Comparison of ENCODE assay signal across 16 cellular contexts in genomic region chr19:18396471-18397241, GRCh38. TPM values are rescaled to one million over a fixed set of nuclear protein-coding genes. Genes with fewer than 3 reads are reported as not detected.
DNase-seq lines count a peak whose midpoint lies in the region; ATAC-seq and TF ChIP-seq lines count a peak whose summit lies in the region.
"Had no signal": no experiment of that assay in that cellular context is flagged by ENCODE, and none has a peak within 500 bp of the region (broad histone marks: within the 10 kb centered on the region; RNA-seq: fewer than 3 reads in every experiment).

No MANE protein-coding gene starts in this region.

- no peaks in the 10 kb centered on the region for H3K36me3 ChIP-seq in colonic mucosa
- H3K36me3 ChIP-seq in testis (ENCODE audit: low read depth, missing control alignments): no peaks in the 10 kb centered on the region

- 9 to 17% methylated on average over 18 to 37 of the region's 37 CpGs for WGBS in testis, 2 donors

- TF ChIP-seq CTCF in colonic mucosa (IDR thresholded peaks at IDR 0.05): no peak
- no peak for TF ChIP-seq CTCF in testis (IDR thresholded peaks at IDR 0.05)

- H3K4me3 ChIP-seq in colonic mucosa: peak overlapping the region; percentile 33
- peak overlapping the region; percentile 81 for H3K4me3 ChIP-seq in mononuclear cell (ENCODE audit: low read length)
- H3K4me3 ChIP-seq in testis: peak overlapping the region; percentile 31 to 42

- no peak for DNase-seq in activated naive CD8-positive, alpha-beta T cell treated with anti-CD3 and anti-CD28 coated beads, Interleukin-2, amount 10 ng/mL, durations not matched to agents 7 days and 5 days
- DNase-seq in activated naive CD8-positive, alpha-beta T cell treated with anti-CD3 and anti-CD28 coated beads, Interleukin-2, amount 50 U/mL, for 24 hours: no peak
- DNase-seq in colonic mucosa (no peak), testis (peak; percentile 72), iPS-NIHi11 (ENCODE audit: low spot score) (no peak), GM19240 (ENCODE audit: insufficient read length, low spot score) (no peak), hypothalamus (lab: John Stamatoyannopoulos, UW) (no peak)
- DNase-seq: activated T-cell treated with anti-CD3 and anti-CD28 coated beads for 4 hours; CD8-positive, alpha-beta T cell; NCI-H1417 treated with DMSO at 0.1 percent for 48 hours; NCI-H226; stimulated activated naive CD4-positive, alpha-beta T cell had no signal

- H3K4me3 Mint-ChIP-seq in activated naive CD8-positive, alpha-beta T cell treated with anti-CD3 and anti-CD28 coated beads, Interleukin-2, amount 10 ng/mL, durations not matched to agents 7 days and 5 days: peak overlapping the region; percentile 44
- H3K4me3 Mint-ChIP-seq in activated naive CD8-positive, alpha-beta T cell treated with anti-CD3 and anti-CD28 coated beads, Interleukin-2, amount 50 U/mL, for 24 hours: no peak overlapping the region
- H3K4me3 Mint-ChIP-seq: CD8-positive, alpha-beta T cell had no signal

- no peaks in the 10 kb centered on the region for H3K9me3 Mint-ChIP-seq in activated naive CD8-positive, alpha-beta T cell treated with anti-CD3 and anti-CD28 coated beads, Interleukin-2, amount 10 ng/mL, durations not matched to agents 7 days and 5 days
- H3K9me3 Mint-ChIP-seq in activated naive CD8-positive, alpha-beta T cell treated with anti-CD3 and anti-CD28 coated beads, Interleukin-2, amount 50 U/mL, for 24 hours: no peaks in the 10 kb centered on the region
- H3K9me3 Mint-ChIP-seq: CD8-positive, alpha-beta T cell had no signal

- no peak for TF ChIP-seq POLR2A in testis (IDR thresholded peaks at IDR 0.05)

- no peaks in the 10 kb centered on the region for H3K36me3 Mint-ChIP-seq in activated naive CD8-positive, alpha-beta T cell treated with anti-CD3 and anti-CD28 coated beads, Interleukin-2, amount 10 ng/mL, durations not matched to agents 7 days and 5 days
- H3K36me3 Mint-ChIP-seq in activated naive CD8-positive, alpha-beta T cell treated with anti-CD3 and anti-CD28 coated beads, Interleukin-2, amount 50 U/mL, for 24 hours (ENCODE audit: low read depth): no peaks in the 10 kb centered on the region
- H3K36me3 Mint-ChIP-seq: CD8-positive, alpha-beta T cell had no signal

- H3K4me1 ChIP-seq in colonic mucosa (peaks cover 6% of the 10 kb centered on the region), mononuclear cell (ENCODE audit: insufficient read depth, low read length) (peaks cover 82% of the 10 kb centered on the region), testis (peaks cover 26% of the 10 kb centered on the region)

- H3K27ac ChIP-seq in colonic mucosa (no peak overlapping the region), testis (peak overlapping the region in 1 of 2 donors; percentile 50)

- POLR2A ChIA-PET in activated naive CD8-positive, alpha-beta T cell treated with anti-CD3 and anti-CD28 coated beads, Interleukin-2, amount 10 ng/mL, durations not matched to agents 7 days and 5 days (lab: Charles Lee): no interaction called here

- no peak overlapping the region for H3K27ac Mint-ChIP-seq in activated naive CD8-positive, alpha-beta T cell treated with anti-CD3 and anti-CD28 coated beads, Interleukin-2, amount 10 ng/mL, durations not matched to agents 7 days and 5 days
- no peak overlapping the region for H3K27ac Mint-ChIP-seq in activated naive CD8-positive, alpha-beta T cell treated with anti-CD3 and anti-CD28 coated beads, Interleukin-2, amount 50 U/mL, for 24 hours
- H3K27ac Mint-ChIP-seq: CD8-positive, alpha-beta T cell had no signal

- H3K9me3 ChIP-seq in colonic mucosa (no peaks in the 10 kb centered on the region), mononuclear cell (ENCODE audit: low read depth, low read length) (no peaks in the 10 kb centered on the region), testis (no peaks in the 10 kb centered on the region)

- H3K9ac ChIP-seq in colonic mucosa (ENCODE audit: low read depth in 2 of 2, low read length in 2 of 2): peak overlapping the region; percentile 50 to 55

- H3K27me3 ChIP-seq in colonic mucosa (peaks cover 10% of the 10 kb centered on the region), mononuclear cell (ENCODE audit: insufficient read depth, low read length) (no peaks in the 10 kb centered on the region), testis (no peaks in the 10 kb centered on the region)

- intact Hi-C loops in colonic mucosa (cut with DNase I): no loop called here
- intact Hi-C loops in testis (cut with DNase I; ENCODE audit: low total_unique reads): no loop called here

- H3K4me1 Mint-ChIP-seq in activated naive CD8-positive, alpha-beta T cell treated with anti-CD3 and anti-CD28 coated beads, Interleukin-2, amount 10 ng/mL, durations not matched to agents 7 days and 5 days: peaks cover 21% of the 10 kb centered on the region
- H3K4me1 Mint-ChIP-seq in activated naive CD8-positive, alpha-beta T cell treated with anti-CD3 and anti-CD28 coated beads, Interleukin-2, amount 50 U/mL, for 24 hours: peaks cover 6% of the 10 kb centered on the region

- no peak for ATAC-seq in activated naive CD8-positive, alpha-beta T cell treated with anti-CD3 and anti-CD28 coated beads, Interleukin-2, amount 10 ng/mL, durations not matched to agents 7 days and 5 days (ENCODE audit: low read depth)
- ATAC-seq in activated naive CD8-positive, alpha-beta T cell treated with anti-CD3 and anti-CD28 coated beads, Interleukin-2, amount 50 U/mL, for 24 hours: no peak
- ATAC-seq: CD8-positive, alpha-beta T cell had no signal

- H3K27me3 Mint-ChIP-seq in activated naive CD8-positive, alpha-beta T cell treated with anti-CD3 and anti-CD28 coated beads, Interleukin-2, amount 10 ng/mL, durations not matched to agents 7 days and 5 days: peaks cover 33% of the 10 kb centered on the region
- H3K27me3 Mint-ChIP-seq in activated naive CD8-positive, alpha-beta T cell treated with anti-CD3 and anti-CD28 coated beads, Interleukin-2, amount 50 U/mL, for 24 hours: peaks cover 17% of the 10 kb centered on the region

RNA-seq across cellular contexts. Expression of gene LRRC25, which starts 0.8 kb away (rescaled TPM):
- 1 to 10 TPM; 1.2 to 1.6 TPM for total RNA-seq in activated naive CD8-positive, alpha-beta T cell treated with anti-CD3 and anti-CD28 coated beads, Interleukin-2, amount 10 ng/mL, durations not matched to agents 7 days and 5 days
- total RNA-seq in colonic mucosa: 1 to 10 TPM; 1.4 to 3.9 TPM
- 32.7 TPM for total RNA-seq in mononuclear cell
- 1 to 10 TPM; 1.6 to 4.0 TPM for total RNA-seq in testis
- polyA plus RNA-seq in testis (ENCODE audit: insufficient read depth, low read depth, low replicate concordance): 3.4 TPM
- total RNA-seq: A172; G401; T-helper 1 cell treated with Interleukin-12 subunit alpha and Interleukin-12 subunit beta and Interleukin-4 antibody, amounts not matched to agents 30 ng/mL and 1 ng/mL, for 36 hours had no signal

RNA-seq across cellular contexts. Expression of gene GDF15, which starts 10.7 kb away (rescaled TPM):
- under 1 TPM; 0.34 to 0.75 TPM for total RNA-seq in activated naive CD8-positive, alpha-beta T cell treated with anti-CD3 and anti-CD28 coated beads, Interleukin-2, amount 10 ng/mL, durations not matched to agents 7 days and 5 days
- total RNA-seq in colonic mucosa (100 to 1,000 TPM; 120 to 159 TPM), mononuclear cell (not detected), testis (1 to 10 TPM in 1 of 2 donors, under 1 TPM in 1; 0.93 to 2.5 TPM)
- 1.0 TPM for polyA plus RNA-seq in testis (ENCODE audit: insufficient read depth, low read depth, low replicate concordance)
- total RNA-seq: CD8-positive, alpha-beta T cell had no signal

RNA-seq across cellular contexts. Expression of gene SSBP4, which starts 22.5 kb away (rescaled TPM):
- 100 to 1,000 TPM; 152 to 158 TPM for total RNA-seq in activated naive CD8-positive, alpha-beta T cell treated with anti-CD3 and anti-CD28 coated beads, Interleukin-2, amount 10 ng/mL, durations not matched to agents 7 days and 5 days
- total RNA-seq in colonic mucosa: 10 to 100 TPM; 40.1 to 77.3 TPM
- 46.2 TPM for total RNA-seq in mononuclear cell
- total RNA-seq in testis: 100 to 1,000 TPM in 1 of 2 donors, 10 to 100 TPM in 1; 90.3 to 118 TPM
- 80.5 TPM for polyA plus RNA-seq in testis (ENCODE audit: insufficient read depth, low read depth, low replicate concordance)

RNA-seq across cellular contexts. Expression of gene ISYNA1, which starts 41.3 kb away (rescaled TPM):
- 10 to 100 TPM; 39.6 to 43.4 TPM for total RNA-seq in activated naive CD8-positive, alpha-beta T cell treated with anti-CD3 and anti-CD28 coated beads, Interleukin-2, amount 10 ng/mL, durations not matched to agents 7 days and 5 days
- total RNA-seq in colonic mucosa: 10 to 100 TPM; 17.7 to 25.7 TPM
- total RNA-seq in mononuclear cell: 7.8 TPM
- total RNA-seq in testis: 1,000 to 10,000 TPM in 1 of 2 donors, 100 to 1,000 TPM in 1; 1,000 to 1,122 TPM
- polyA plus RNA-seq in testis (ENCODE audit: insufficient read depth, low read depth, low replicate concordance): 493 TPM

RNA-seq across cellular contexts. Expression of gene PGPEP1, which starts 56.3 kb away (rescaled TPM):
- total RNA-seq in activated naive CD8-positive, alpha-beta T cell treated with anti-CD3 and anti-CD28 coated beads, Interleukin-2, amount 10 ng/mL, durations not matched to agents 7 days and 5 days: 10 to 100 TPM; 41.3 to 45.7 TPM
- 10 to 100 TPM; 62.6 to 99.0 TPM for total RNA-seq in colonic mucosa
- total RNA-seq in mononuclear cell: 21.4 TPM
- total RNA-seq in testis: 10 to 100 TPM; 12.4 to 16.2 TPM
- polyA plus RNA-seq in testis (ENCODE audit: insufficient read depth, low read depth, low replicate concordance): 10.8 TPM

Comparison
In these comparisons a context has a peak if more than half of its experiments do, and no peak if none do; other contexts are left out.
1. RNA of gene GDF15, which starts 10.7 kb away (total RNA-seq): 120 to 159 TPM in colonic mucosa; 0.93 to 2.5 TPM in testis, 0.34 to 0.75 TPM in activated naive CD8-positive, alpha-beta T cell treated with anti-CD3 and anti-CD28 coated beads, Interleukin-2, amount 10 ng/mL, durations not matched to agents 7 days and 5 days and not detected in mononuclear cell (single experiment); every median in the first group is over 10 times any median in the second.
2. Peak in every context shown above with its lines, with median percentiles within 50 percentile points of each other: H3K4me3 ChIP-seq.